Comparison of ENCODE assay signal across 1 cellular context in genomic region chr17:63932008-63932561, GRCh38.
TF ChIP-seq lines count a peak whose summit lies in the region.

CD79B (minus strand) TSS chr17:63932331; CDS start chr17:63932261, 70 bp downstream.

TF ChIP-seq in GM12878, 131 proteins besides CTCF, POLR2A, EP300 and RAD21 (continued from another document and continues in another):
- TF ChIP-seq ATF2 (IDR thresholded peaks at IDR 0.05; ENCODE audit: low read length) (no peak), LARP7 (IDR thresholded peaks at IDR 0.05) (no peak), EZH2 (IDR thresholded peaks at IDR 0.05; ENCODE audit: borderline replicate concordance, control insufficient read depth, low read depth, low read length) (no peak), RBBP5 (conservative IDR thresholded peaks at IDR 0.05) (no peak), SP1 (IDR thresholded peaks at IDR 0.05; ENCODE audit: low read depth, low read length) (peak; percentile 61), ATF7 (IDR thresholded peaks at IDR 0.05; ENCODE audit: low read depth) (peak; percentile 69; the same call in 1 of the 2 replicates), MEF2B (IDR thresholded peaks at IDR 0.05; ENCODE audit: partially characterized antibody, poor library complexity, severe bottlenecking) (peak; percentile 100), NFXL1 (IDR thresholded peaks at IDR 0.05; ENCODE audit: borderline replicate concordance) (no peak; the same call in 1 of the 2 replicates), PAX8 (IDR thresholded peaks at IDR 0.05) (no peak), ELK1 (IDR thresholded peaks at IDR 0.05; ENCODE audit: low read depth, low read length) (no peak), IKZF2 (IDR thresholded peaks at IDR 0.05) (peak; percentile 39 to 69; a peak in 1 of 4 replicates), MXI1 (IDR thresholded peaks at IDR 0.05; ENCODE audit: low read depth, low read length) (peak; percentile 83), STAT1 (conservative IDR thresholded peaks at IDR 0.05) (no peak), BACH1 (IDR thresholded peaks at IDR 0.05; ENCODE audit: borderline replicate concordance) (no peak; the same call in 1 of the 2 replicates), ZNF207 (IDR thresholded peaks at IDR 0.05; ENCODE audit: borderline replicate concordance) (peak; percentile 22; the same call in 1 of the 2 replicates), WRNIP1 (IDR thresholded peaks at IDR 0.05; ENCODE audit: borderline replicate concordance, low read depth, low read length) (no peak), IRF5 (IDR thresholded peaks at IDR 0.05; ENCODE audit: borderline replicate concordance) (no peak), TCF3 (IDR thresholded peaks at IDR 0.05; ENCODE audit: borderline replicate concordance, insufficient read depth, low read depth, low read length) (peak; percentile 75; the same call in 1 of the 2 replicates), NFIC (IDR thresholded peaks at IDR 0.05; ENCODE audit: low read depth, low read length) (no peak), CHD2 (IDR thresholded peaks at IDR 0.05; ENCODE audit: borderline replicate concordance, low read depth, low read length) (peak; percentile 81), ZZZ3 (IDR thresholded peaks at IDR 0.05; ENCODE audit: control insufficient read depth, insufficient read length, low read depth) (no peak), HDAC2 (IDR thresholded peaks at IDR 0.05) (no peak), CBX5 (IDR thresholded peaks at IDR 0.05; ENCODE audit: low read depth) (no peak), SPI1 (IDR thresholded peaks at IDR 0.05; ENCODE audit: borderline replicate concordance, insufficient read depth, low read depth, low read length) (peak; percentile 51; the same call in 1 of the 2 replicates), KAT2A (conservative IDR thresholded peaks at IDR 0.05; ENCODE audit: control insufficient read depth, low read depth, low read length) (no peak), MTA3 (IDR thresholded peaks at IDR 0.05; ENCODE audit: borderline replicate concordance, low read length) (no peak; the same call in 1 of the 2 replicates), TCF7 (IDR thresholded peaks at IDR 0.05; ENCODE audit: borderline replicate concordance) (no peak), SMC3 (IDR thresholded peaks at IDR 0.05; ENCODE audit: borderline replicate concordance, low read length) (no peak), CHD4 (IDR thresholded peaks at IDR 0.05) (no peak), PAX5 (IDR thresholded peaks at IDR 0.05; ENCODE audit: borderline replicate concordance, low read depth, low read length) (peak; percentile 71; the same call in 1 of the 2 replicates), TAF1 (IDR thresholded peaks at IDR 0.05; ENCODE audit: borderline replicate concordance, low read depth, low read length) (peak; percentile 47; the same call in 1 of the 2 replicates), RCOR1 (conservative IDR thresholded peaks at IDR 0.05; ENCODE audit: low read depth, low read length) (no peak), HSF1 (IDR thresholded peaks at IDR 0.05; ENCODE audit: low read depth, low read length) (no peak), MYC (IDR thresholded peaks at IDR 0.05; ENCODE audit: insufficient read depth, insufficient read length, insufficient replicate concordance, low read length, severe bottlenecking) (peak; percentile 52), JUND (IDR thresholded peaks at IDR 0.05; ENCODE audit: low read depth, low read length) (no peak), HDAC6 (IDR thresholded peaks at IDR 0.05; ENCODE audit: unreplicated experiment) (no peak), JUNB (IDR thresholded peaks at IDR 0.05) (no peak), ZNF274 (IDR thresholded peaks at IDR 0.05; ENCODE audit: insufficient read depth, insufficient read length) (no peak), NR2F1 (conservative IDR thresholded peaks at IDR 0.05) (peak; percentile 60; the same call in 1 of the 2 replicates), SMAD5 (IDR thresholded peaks at IDR 0.05; ENCODE audit: low read depth) (no peak), ZBED1 (IDR thresholded peaks at IDR 0.05; ENCODE audit: borderline replicate concordance) (no peak), EGR1 (IDR thresholded peaks at IDR 0.05; ENCODE audit: borderline replicate concordance in 1 of 2, low read depth in 2 of 2, low read length in 2 of 2) (no peak), SKIL (IDR thresholded peaks at IDR 0.05; ENCODE audit: low read depth, poor library complexity, severe bottlenecking) (peak; percentile 40), NRF1 (conservative IDR thresholded peaks at IDR 0.05; ENCODE audit: low read depth, low read length) (no peak), KLF5 (IDR thresholded peaks at IDR 0.05; ENCODE audit: partially characterized antibody) (peak; percentile 41), BRCA1 (IDR thresholded peaks at IDR 0.05; ENCODE audit: low read depth, low read length) (no peak), FOXM1 (IDR thresholded peaks at IDR 0.05; ENCODE audit: low read depth, low read length) (no peak), ZNF592 (IDR thresholded peaks at IDR 0.05) (no peak), YBX1 (IDR thresholded peaks at IDR 0.05) (peak; percentile 86), RAD51 (IDR thresholded peaks at IDR 0.05) (peak; percentile 27; the same call in 1 of the 2 replicates), BCL3 (IDR thresholded peaks at IDR 0.05; ENCODE audit: borderline replicate concordance, insufficient read depth, low read depth, low read length, poor library complexity, severe bottlenecking) (no peak), CEBPB (IDR thresholded peaks at IDR 0.05; ENCODE audit: borderline replicate concordance in 1 of 2, low read depth in 2 of 2, low read length in 2 of 2) (no peak), MYB (IDR thresholded peaks at IDR 0.05; ENCODE audit: borderline replicate concordance, low read depth, low read length) (no peak; the same call in 1 of the 2 replicates)
- TF ChIP-seq, protein P1, sequence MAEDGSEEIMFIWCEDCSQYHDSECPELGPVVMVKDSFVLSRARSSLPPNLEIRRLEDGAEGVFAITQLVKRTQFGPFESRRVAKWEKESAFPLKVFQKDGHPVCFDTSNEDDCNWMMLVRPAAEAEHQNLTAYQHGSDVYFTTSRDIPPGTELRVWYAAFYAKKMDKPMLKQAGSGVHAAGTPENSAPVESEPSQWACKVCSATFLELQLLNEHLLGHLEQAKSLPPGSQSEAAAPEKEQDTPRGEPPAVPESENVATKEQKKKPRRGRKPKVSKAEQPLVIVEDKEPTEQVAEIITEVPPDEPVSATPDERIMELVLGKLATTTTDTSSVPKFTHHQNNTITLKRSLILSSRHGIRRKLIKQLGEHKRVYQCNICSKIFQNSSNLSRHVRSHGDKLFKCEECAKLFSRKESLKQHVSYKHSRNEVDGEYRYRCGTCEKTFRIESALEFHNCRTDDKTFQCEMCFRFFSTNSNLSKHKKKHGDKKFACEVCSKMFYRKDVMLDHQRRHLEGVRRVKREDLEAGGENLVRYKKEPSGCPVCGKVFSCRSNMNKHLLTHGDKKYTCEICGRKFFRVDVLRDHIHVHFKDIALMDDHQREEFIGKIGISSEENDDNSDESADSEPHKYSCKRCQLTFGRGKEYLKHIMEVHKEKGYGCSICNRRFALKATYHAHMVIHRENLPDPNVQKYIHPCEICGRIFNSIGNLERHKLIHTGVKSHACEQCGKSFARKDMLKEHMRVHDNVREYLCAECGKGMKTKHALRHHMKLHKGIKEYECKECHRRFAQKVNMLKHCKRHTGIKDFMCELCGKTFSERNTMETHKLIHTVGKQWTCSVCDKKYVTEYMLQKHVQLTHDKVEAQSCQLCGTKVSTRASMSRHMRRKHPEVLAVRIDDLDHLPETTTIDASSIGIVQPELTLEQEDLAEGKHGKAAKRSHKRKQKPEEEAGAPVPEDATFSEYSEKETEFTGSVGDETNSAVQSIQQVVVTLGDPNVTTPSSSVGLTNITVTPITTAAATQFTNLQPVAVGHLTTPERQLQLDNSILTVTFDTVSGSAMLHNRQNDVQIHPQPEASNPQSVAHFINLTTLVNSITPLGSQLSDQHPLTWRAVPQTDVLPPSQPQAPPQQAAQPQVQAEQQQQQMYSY (CRISPR knock-in tag; IDR thresholded peaks at IDR 0.05): no peak
